In the genomic region with DNA sequence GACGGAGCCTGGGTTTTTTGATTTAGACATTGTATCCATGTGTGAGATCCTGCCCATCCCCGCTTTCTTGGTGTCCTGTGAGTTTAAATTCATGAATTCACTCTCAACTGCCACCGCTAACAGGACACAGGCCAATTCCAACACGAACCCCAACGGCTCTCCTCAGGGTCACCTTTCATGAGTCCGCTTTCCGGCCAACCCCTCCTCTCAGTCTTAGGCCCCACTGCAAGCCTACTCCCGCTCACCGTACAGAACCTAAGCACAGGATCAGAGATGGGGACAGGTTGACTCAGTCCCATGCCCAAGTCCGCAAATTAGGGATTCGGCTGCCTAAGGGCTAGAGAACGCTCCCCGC, we compare ENCODE assay signal across 8 cellular contexts. TPM values are rescaled to one million over a fixed set of nuclear protein-coding genes. Genes with fewer than 3 reads are reported as not detected.
DNase-seq lines count a peak whose midpoint lies in the region; ATAC-seq, FAIRE-seq and TF ChIP-seq lines count a peak whose summit lies in the region.

No MANE protein-coding gene starts in this region.

- no peaks in the 10 kb centered on the region for H3F3A ChIP-seq in GM23248 (ENCODE audit: insufficient read depth)

- H3K4me3 ChIP-seq in A549 (peak overlapping the region; percentile 66), GM23248 (peak overlapping the region; percentile 85)

- TF ChIP-seq EP300 in A549 (IDR thresholded peaks at IDR 0.05) = no peak

- peaks cover 10% of the 10 kb centered on the region for H3K4me1 Mint-ChIP-seq in memory B cell

- in situ Hi-C loops in GM23248 (cut with MboI) = no loop called here

- peak overlapping the region; percentile 88 for H3K4me3 Mint-ChIP-seq in memory B cell

- H2AFZ ChIP-seq in GM23248 = peak overlapping the region; percentile 98

- H3K4me1 ChIP-seq in A549 (peaks cover 11% of the 10 kb centered on the region; the same call in 2 of the 3 replicates), GM23248 (ENCODE audit: insufficient read depth) (no peaks in the 10 kb centered on the region)

- TF ChIP-seq CTCF in A549 (IDR thresholded peaks at IDR 0.05) = no peak

- 20% methylated on average over 7 of the region's 13 CpGs for WGBS in A549 (ENCODE audit: missing lambda C conversion rate)
- 18 to 27% methylated on average over 9 to 13 of the region's 13 CpGs for WGBS in GM23248 (ENCODE audit: low coverage in 1 of 2, low lambda C conversion rate in 2 of 2, missing lambda C conversion rate in 2 of 2), 2 experiments

- H3K9me3 ChIP-seq in A549 (no peaks in the 10 kb centered on the region), GM23248 (ENCODE audit: low read depth) (no peaks in the 10 kb centered on the region)

- H3K36me3 ChIP-seq in GM23248 (ENCODE audit: low read depth) = no peaks in the 10 kb centered on the region

- DNase-seq in A549 (ENCODE audit: low read depth in 1 of 2, low spot score in 1 of 2) = no peak
- no peak for DNase-seq in GM23248
- DNase-seq in memory B cell (ENCODE audit: low spot score in 2 of 2) = no peak
- no peak for DNase-seq in amniotic stem cell (lab: John Stamatoyannopoulos, UW)
- DNase-seq in activated CD8-positive, alpha-beta memory T cell treated with anti-CD3 and anti-CD28 coated beads for 24 hours = no peak
- DNase-seq in pons (ENCODE audit: low spot score) = no peak

- no peaks in the 10 kb centered on the region for H3K27me3 Mint-ChIP-seq in memory B cell

- no peaks in the 10 kb centered on the region for H3K27me3 ChIP-seq in GM23248 (replicated peaks; ENCODE audit: insufficient read depth)

- H3K9ac ChIP-seq in GM23248 = peak overlapping the region; percentile 88

- H3K9me2 ChIP-seq in GM23248 (ENCODE audit: insufficient read depth) = no peaks in the 10 kb centered on the region

- no peak for FAIRE-seq in A549 (lab: Jason Lieb, UNC)

- H3K36me3 Mint-ChIP-seq in memory B cell = no peaks in the 10 kb centered on the region

- H3K4me2 ChIP-seq in A549 (peak overlapping the region; percentile 85), GM23248 (ENCODE audit: unreplicated experiment) (peak overlapping the region; percentile 94)

- ATAC-seq in A549 = peak in 1 of 2 experiments; percentile 73; a peak in 3 of 6 replicates
- no peak for ATAC-seq in memory B cell (ENCODE audit: low read depth)
- ATAC-seq in HG03457 (IDR thresholded peaks at IDR 0.05; ENCODE audit: unreplicated experiment) = no peak

- no peak for TF ChIP-seq POLR2A in A549 (IDR thresholded peaks at IDR 0.05; ENCODE audit: low read length)

- no peaks in the 10 kb centered on the region for H4K20me1 ChIP-seq in GM23248 (ENCODE audit: insufficient read depth)

- H3K9me3 Mint-ChIP-seq in memory B cell = no peaks in the 10 kb centered on the region

- POLR2A ChIA-PET in A549 (lab: Yijun Ruan, JAX) = interaction anchor here (0.6 kb wide), 1 partner anchor 8 kb away, joined by 4 read pairs; no protein-coding TSS in a partner anchor

- peak overlapping the region; percentile 69 to 98 for H3K27ac ChIP-seq in A549
- no peak overlapping the region for H3K27ac ChIP-seq in GM23248
- H3K27ac ChIP-seq in angular gyrus (ENCODE audit: low read depth, low read length) = peak overlapping the region; percentile 76

- peak overlapping the region; percentile 19 for H3K27ac Mint-ChIP-seq in memory B cell

- CTCF ChIA-PET in A549 (lab: Yijun Ruan, JAX) = interaction anchor here (1.5 kb wide), 1 partner anchor 11 kb away, joined by 4 read pairs; no protein-coding TSS in a partner anchor

- H3K79me2 ChIP-seq in GM23248 (ENCODE audit: insufficient read depth) = peaks cover 37% of the 10 kb centered on the region

- no peak for TF ChIP-seq RAD21 in A549 (conservative IDR thresholded peaks at IDR 0.05 in 1 of 2, IDR thresholded peaks at IDR 0.05 in 1 of 2)

TF ChIP-seq in A549, 52 proteins besides CTCF, POLR2A, EP300 and RAD21:
- TF ChIP-seq HEYL (CRISPR knock-in tag; IDR thresholded peaks at IDR 0.05) (no peak), CBX2 (IDR thresholded peaks at IDR 0.05; ENCODE audit: borderline replicate concordance, low read depth) (no peak), NFE2L2 (conservative IDR thresholded peaks at IDR 0.05; ENCODE audit: low read length) (no peak), HOXB5 (CRISPR knock-in tag; IDR thresholded peaks at IDR 0.05) (no peak), FOSB (CRISPR knock-in tag; IDR thresholded peaks at IDR 0.05) (no peak)

RNA-seq across cellular contexts. Expression of a gene that starts 0.2 kb away (rescaled TPM):
- 74.7 and 124 TPM in 2 replicates for polyA plus RNA-seq in A549 (2011; rRNA removed)
- polyA plus RNA-seq in A549 (2012; cell fraction: cytosol; rRNA removed) = 14.7 and 14.9 TPM in 2 replicates
- polyA plus RNA-seq in A549 (2012; cell fraction: nucleus; rRNA removed) = 4.4 and 6.3 TPM in 2 replicates
- polyA plus RNA-seq in A549 (2017; fragmentation: RNase III; extraction: RNeasy Plus Mini Kit Qiagen cat#74134 plus additional on column Dnase treatment) = 73.8 to 89.3 TPM (median 79.0 TPM) in 3 replicates
- 20.9 and 38.8 TPM in 2 replicates for polyA minus RNA-seq in A549 (2011; rRNA and poly(A)+ RNA removed)
- 200 and 209 TPM in 2 replicates for total RNA-seq in GM23248 (2014; rRNA removed; shearing (Covaris generic))
- polyA plus RNA-seq in GM23248 (2016; fragmentation: Nextera tagmentation; extraction: Ambion mirVana) = 257 and 265 TPM in 2 replicates

RNA-seq across cellular contexts. Expression of a gene that starts 5.3 kb away (rescaled TPM):
- 30.6 and 39.6 TPM in 2 replicates for polyA plus RNA-seq in A549 (2011; rRNA removed)
- 22.6 and 24.5 TPM in 2 replicates for polyA plus RNA-seq in A549 (2012; cell fraction: cytosol; rRNA removed)
- polyA plus RNA-seq in A549 (2012; cell fraction: nucleus; rRNA removed) = 101 and 104 TPM in 2 replicates
- polyA plus RNA-seq in A549 (2017; fragmentation: RNase III; extraction: RNeasy Plus Mini Kit Qiagen cat#74134 plus additional on column Dnase treatment) = 17.5 to 21.4 TPM (median 17.7 TPM) in 3 replicates
- 16.9 and 17.2 TPM in 2 replicates for polyA minus RNA-seq in A549 (2011; rRNA and poly(A)+ RNA removed)
- 25.4 and 25.8 TPM in 2 replicates for total RNA-seq in GM23248 (2014; rRNA removed; shearing (Covaris generic))
- polyA plus RNA-seq in GM23248 (2016; fragmentation: Nextera tagmentation; extraction: Ambion mirVana) = 35.2 and 41.0 TPM in 2 replicates
